Comparison of ENCODE assay signal across 1 cellular context in the genomic region with DNA sequence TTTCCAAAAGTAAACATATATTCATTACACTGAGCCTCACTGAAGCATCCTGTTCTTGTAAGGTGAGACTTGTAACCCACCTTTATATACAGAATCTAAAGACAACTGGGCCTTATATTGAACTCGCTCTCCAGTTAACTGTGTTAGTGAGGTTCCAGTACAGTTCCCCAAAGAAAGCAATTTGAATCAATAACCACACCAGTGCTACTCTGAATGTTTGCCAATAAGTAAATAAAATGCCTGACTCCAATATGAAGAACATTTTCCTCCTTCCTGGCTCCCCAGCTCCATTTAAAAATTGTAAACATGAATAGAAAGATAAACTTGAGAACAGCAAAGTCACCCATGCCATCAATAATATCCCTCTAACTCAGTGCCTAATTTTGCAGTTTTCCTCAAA.
TF ChIP-seq lines count a peak whose summit lies in the region.

No MANE protein-coding gene starts in this region.

TF ChIP-seq in IMR-90, 13 proteins besides CTCF, POLR2A, EP300 and RAD21:
- TF ChIP-seq RFX5 (IDR thresholded peaks at IDR 0.05; ENCODE audit: low read depth, low read length) (no peak), SMC3 (IDR thresholded peaks at IDR 0.05; ENCODE audit: low read depth, low read length) (no peak), BHLHE40 (IDR thresholded peaks at IDR 0.05; ENCODE audit: low read depth, low read length) (no peak), MAZ (IDR thresholded peaks at IDR 0.05; ENCODE audit: borderline replicate concordance, low read depth, low read length) (no peak), MAFK (IDR thresholded peaks at IDR 0.05; ENCODE audit: low read depth, low read length) (no peak), RCOR1 (IDR thresholded peaks at IDR 0.05; ENCODE audit: insufficient replicate concordance, low read length) (no peak)
- TF ChIP-seq, protein P1, sequence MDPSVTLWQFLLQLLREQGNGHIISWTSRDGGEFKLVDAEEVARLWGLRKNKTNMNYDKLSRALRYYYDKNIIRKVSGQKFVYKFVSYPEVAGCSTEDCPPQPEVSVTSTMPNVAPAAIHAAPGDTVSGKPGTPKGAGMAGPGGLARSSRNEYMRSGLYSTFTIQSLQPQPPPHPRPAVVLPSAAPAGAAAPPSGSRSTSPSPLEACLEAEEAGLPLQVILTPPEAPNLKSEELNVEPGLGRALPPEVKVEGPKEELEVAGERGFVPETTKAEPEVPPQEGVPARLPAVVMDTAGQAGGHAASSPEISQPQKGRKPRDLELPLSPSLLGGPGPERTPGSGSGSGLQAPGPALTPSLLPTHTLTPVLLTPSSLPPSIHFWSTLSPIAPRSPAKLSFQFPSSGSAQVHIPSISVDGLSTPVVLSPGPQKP (IDR thresholded peaks at IDR 0.05; ENCODE audit: borderline replicate concordance, low read depth, low read length): no peak
